In genomic region chr7:3272691-3273141, GRCh38 we compare ENCODE assay signal across 1 cellular context.
TF ChIP-seq lines count a peak whose summit lies in the region.

No MANE protein-coding gene starts in this region.

TF ChIP-seq in HEK293, 187 proteins besides CTCF, POLR2A, EP300 and RAD21 (continued from another document):
- TF ChIP-seq, protein P1, sequence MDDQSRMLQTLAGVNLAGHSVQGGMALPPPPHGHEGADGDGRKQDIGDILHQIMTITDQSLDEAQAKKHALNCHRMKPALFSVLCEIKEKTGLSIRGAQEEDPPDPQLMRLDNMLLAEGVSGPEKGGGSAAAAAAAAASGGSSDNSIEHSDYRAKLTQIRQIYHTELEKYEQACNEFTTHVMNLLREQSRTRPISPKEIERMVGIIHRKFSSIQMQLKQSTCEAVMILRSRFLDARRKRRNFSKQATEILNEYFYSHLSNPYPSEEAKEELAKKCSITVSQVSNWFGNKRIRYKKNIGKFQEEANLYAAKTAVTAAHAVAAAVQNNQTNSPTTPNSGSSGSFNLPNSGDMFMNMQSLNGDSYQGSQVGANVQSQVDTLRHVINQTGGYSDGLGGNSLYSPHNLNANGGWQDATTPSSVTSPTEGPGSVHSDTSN (CRISPR knock-in tag; IDR thresholded peaks at IDR 0.05): no peak
- TF ChIP-seq ZFP41 (tag by site-specific recombination; IDR thresholded peaks at IDR 0.05; ENCODE audit: borderline replicate concordance) (no peak), ZEB2 (tag by site-specific recombination; IDR thresholded peaks at IDR 0.05) (0 out of 2 replicates have a peak, but pooled peaks have one; percentile 21), ZNF423 (tag by site-specific recombination; IDR thresholded peaks at IDR 0.05) (no peak), GLI2 (tag by site-specific recombination; IDR thresholded peaks at IDR 0.05; ENCODE audit: borderline replicate concordance, low read depth) (no peak), SP7 (tag by site-specific recombination; IDR thresholded peaks at IDR 0.05) (0 out of 2 replicates have a peak, but pooled peaks have one; percentile 21), ZNF629 (tag by site-specific recombination; IDR thresholded peaks at IDR 0.05) (peak; percentile 40), PRDM6 (tag by site-specific recombination; IDR thresholded peaks at IDR 0.05) (0 out of 2 replicates have a peak, but pooled peaks have one; percentile 17), ZFP3 (tag by site-specific recombination; IDR thresholded peaks at IDR 0.05; ENCODE audit: low read depth) (no peak), ZNF155 (tag by site-specific recombination; IDR thresholded peaks at IDR 0.05) (no peak), ZNF140 (tag by site-specific recombination; IDR thresholded peaks at IDR 0.05) (no peak), ZBTB10 (tag by site-specific recombination; IDR thresholded peaks at IDR 0.05) (no peak), ZNF132 (tag by site-specific recombination; IDR thresholded peaks at IDR 0.05; ENCODE audit: borderline replicate concordance) (no peak), ZNF660 (tag by site-specific recombination; IDR thresholded peaks at IDR 0.05) (peak; percentile 78), ZNF707 (tag by site-specific recombination; IDR thresholded peaks at IDR 0.05) (no peak), ZNF24 (tag by site-specific recombination; IDR thresholded peaks at IDR 0.05) (no peak), MEIS1 (CRISPR knock-in tag; IDR thresholded peaks at IDR 0.05; ENCODE audit: borderline replicate concordance) (no peak)
- TF ChIP-seq, protein P2, sequence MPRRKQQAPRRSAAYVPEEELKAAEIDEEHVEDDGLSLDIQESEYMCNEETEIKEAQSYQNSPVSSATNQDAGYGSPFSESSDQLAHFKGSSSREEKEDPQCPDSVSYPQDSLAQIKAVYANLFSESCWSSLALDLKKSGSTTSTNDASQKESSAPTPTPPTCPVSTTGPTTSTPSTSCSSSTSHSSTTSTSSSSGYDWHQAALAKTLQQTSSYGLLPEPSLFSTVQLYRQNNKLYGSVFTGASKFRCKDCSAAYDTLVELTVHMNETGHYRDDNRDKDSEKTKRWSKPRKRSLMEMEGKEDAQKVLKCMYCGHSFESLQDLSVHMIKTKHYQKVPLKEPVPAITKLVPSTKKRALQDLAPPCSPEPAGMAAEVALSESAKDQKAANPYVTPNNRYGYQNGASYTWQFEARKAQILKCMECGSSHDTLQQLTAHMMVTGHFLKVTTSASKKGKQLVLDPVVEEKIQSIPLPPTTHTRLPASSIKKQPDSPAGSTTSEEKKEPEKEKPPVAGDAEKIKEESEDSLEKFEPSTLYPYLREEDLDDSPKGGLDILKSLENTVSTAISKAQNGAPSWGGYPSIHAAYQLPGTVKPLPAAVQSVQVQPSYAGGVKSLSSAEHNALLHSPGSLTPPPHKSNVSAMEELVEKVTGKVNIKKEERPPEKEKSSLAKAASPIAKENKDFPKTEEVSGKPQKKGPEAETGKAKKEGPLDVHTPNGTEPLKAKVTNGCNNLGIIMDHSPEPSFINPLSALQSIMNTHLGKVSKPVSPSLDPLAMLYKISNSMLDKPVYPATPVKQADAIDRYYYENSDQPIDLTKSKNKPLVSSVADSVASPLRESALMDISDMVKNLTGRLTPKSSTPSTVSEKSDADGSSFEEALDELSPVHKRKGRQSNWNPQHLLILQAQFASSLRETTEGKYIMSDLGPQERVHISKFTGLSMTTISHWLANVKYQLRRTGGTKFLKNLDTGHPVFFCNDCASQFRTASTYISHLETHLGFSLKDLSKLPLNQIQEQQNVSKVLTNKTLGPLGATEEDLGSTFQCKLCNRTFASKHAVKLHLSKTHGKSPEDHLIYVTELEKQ (tag by site-specific recombination; IDR thresholded peaks at IDR 0.05; ENCODE audit: borderline replicate concordance): no peak
- TF ChIP-seq, protein P3, sequence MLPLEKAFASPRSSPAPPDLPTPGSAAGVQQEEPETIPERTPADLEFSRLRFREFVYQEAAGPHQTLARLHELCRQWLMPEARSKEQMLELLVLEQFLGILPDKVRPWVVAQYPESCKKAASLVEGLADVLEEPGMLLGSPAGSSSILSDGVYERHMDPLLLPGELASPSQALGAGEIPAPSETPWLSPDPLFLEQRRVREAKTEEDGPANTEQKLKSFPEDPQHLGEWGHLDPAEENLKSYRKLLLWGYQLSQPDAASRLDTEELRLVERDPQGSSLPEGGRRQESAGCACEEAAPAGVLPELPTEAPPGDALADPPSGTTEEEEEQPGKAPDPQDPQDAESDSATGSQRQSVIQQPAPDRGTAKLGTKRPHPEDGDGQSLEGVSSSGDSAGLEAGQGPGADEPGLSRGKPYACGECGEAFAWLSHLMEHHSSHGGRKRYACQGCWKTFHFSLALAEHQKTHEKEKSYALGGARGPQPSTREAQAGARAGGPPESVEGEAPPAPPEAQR (tag by site-specific recombination; IDR thresholded peaks at IDR 0.05): no peak
